8 cellular contexts compared by ENCODE assay signal in the genomic region with DNA sequence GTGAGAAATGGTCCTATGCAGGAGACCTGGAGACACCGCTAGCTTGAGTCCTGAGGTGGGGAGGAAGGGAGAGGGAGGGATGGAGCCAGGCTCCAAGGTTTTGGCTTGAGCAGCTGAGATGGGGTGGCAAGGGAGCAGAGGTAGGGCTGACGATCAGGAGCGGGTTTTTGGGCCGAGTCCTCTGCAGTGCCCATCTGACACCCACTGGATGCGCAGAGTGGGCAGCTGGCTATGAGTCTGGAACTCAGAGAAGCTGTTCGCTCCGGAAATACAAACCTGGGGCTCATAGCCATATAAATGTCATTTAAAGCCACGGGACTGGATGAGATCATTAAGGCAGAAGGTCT. TPM values are rescaled to one million over a fixed set of nuclear protein-coding genes. Genes with fewer than 3 reads are reported as not detected.
DNase-seq lines count a peak whose midpoint lies in the region; ATAC-seq, FAIRE-seq and TF ChIP-seq lines count a peak whose summit lies in the region.

No MANE protein-coding gene starts in this region.

- H3K27ac Mint-ChIP-seq in Caco-2 (ENCODE audit: unreplicated experiment): peak overlapping the region; percentile 43
- peak overlapping the region; percentile 84 for H3K27ac Mint-ChIP-seq in osteocyte (ENCODE audit: unreplicated experiment)

- H3K27ac ChIP-seq in OCI-LY3 (ENCODE audit: low read length) (no peak overlapping the region), endothelial cell of umbilical vein (ENCODE audit: insufficient read depth, low read depth, low read length) (peak overlapping the region; percentile 37)

- H3K9me3 ChIP-seq in Caco-2: no peaks in the 10 kb centered on the region
- H3K9me3 ChIP-seq in OCI-LY3 (ENCODE audit: insufficient read depth, low read length): no peaks in the 10 kb centered on the region
- H3K9me3 ChIP-seq in endothelial cell of umbilical vein (replicated peaks; ENCODE audit: control insufficient read depth, insufficient read depth, low read length): no peaks in the 10 kb centered on the region

- H3K4me3 ChIP-seq in Caco-2 (ENCODE audit: low read depth, low read length) (peak overlapping the region; percentile 23), OCI-LY3 (ENCODE audit: low read length) (peak overlapping the region; percentile 96), endothelial cell of umbilical vein (replicated peaks in 1 of 3; ENCODE audit: insufficient read depth in 1 of 3, low read depth in 1 of 3, low read length in 3 of 3) (peak overlapping the region in 2 of 3 experiments; percentile 27 to 29)

- intact Hi-C loops in Caco-2 (cut with micrococcal nuclease; ENCODE audit: unreplicated experiment): loop anchor here (2.0 to 5.0 kb wide), 2 partner anchors 15 to 371 kb away; a partner anchor contains a TSS
- intact Hi-C loops in endothelial cell of umbilical vein (cut with micrococcal nuclease): loop anchor here (1.0 kb wide), 2 partner anchors 20 to 87 kb away; a partner anchor contains a TSS

- peak overlapping the region; percentile 94 for H3K4me2 ChIP-seq in OCI-LY3 (ENCODE audit: low read length)
- H3K4me2 ChIP-seq in endothelial cell of umbilical vein (ENCODE audit: insufficient read depth, low read length): peak overlapping the region; percentile 73

- H3K36me3 ChIP-seq in Caco-2 (ENCODE audit: control insufficient read depth, insufficient read depth, low read length) (no peaks in the 10 kb centered on the region), OCI-LY3 (replicated peaks; ENCODE audit: low read depth, low read length) (no peaks in the 10 kb centered on the region), endothelial cell of umbilical vein (ENCODE audit: control insufficient read depth in 2 of 2, extremely low read depth in 1 of 2, insufficient read depth in 2 of 2, low read length in 2 of 2) (peaks cover 0 to 4% of the 10 kb centered on the region in 2 experiments)

- no peaks in the 10 kb centered on the region for H3K27me3 Mint-ChIP-seq in Caco-2 (ENCODE audit: insufficient read depth, unreplicated experiment)
- no peaks in the 10 kb centered on the region for H3K27me3 Mint-ChIP-seq in osteocyte (ENCODE audit: unreplicated experiment)

- H3K4me1 ChIP-seq in Caco-2: peaks cover 9% of the 10 kb centered on the region; the same call in 1 of the 2 replicates
- H3K4me1 ChIP-seq in OCI-LY3 (ENCODE audit: low read length): peaks cover 28% of the 10 kb centered on the region
- H3K4me1 ChIP-seq in endothelial cell of umbilical vein (ENCODE audit: control insufficient read depth, extremely low read depth, insufficient read depth, low read length): peaks cover 24% of the 10 kb centered on the region

- no peak for FAIRE-seq in endothelial cell of umbilical vein (lab: Jason Lieb, UNC)

- TF ChIP-seq POLR2A in endothelial cell of umbilical vein (IDR thresholded peaks at IDR 0.05; ENCODE audit: low read depth, low read length): no peak

- DNase-seq in Caco-2: no peak
- no peak for DNase-seq in endothelial cell of umbilical vein (ENCODE audit: low read depth, low spot score)
- DNase-seq in osteocyte (ENCODE audit: extremely low spot score, unreplicated experiment): no peak
- DNase-seq in UCSD-AML1 (lab: John Stamatoyannopoulos, UW; ENCODE audit: unreplicated experiment): no peak
- DNase-seq in kidney glomerular epithelial cell (lab: John Stamatoyannopoulos, UW): no peak
- no peak for DNase-seq in NCI-H345 treated with DMSO at 0.1 percent for 48 hours (lab: John Stamatoyannopoulos, UW; ENCODE audit: unreplicated experiment)

- no peaks in the 10 kb centered on the region for H3K9me1 ChIP-seq in endothelial cell of umbilical vein (replicated peaks; ENCODE audit: control insufficient read depth, extremely low read depth, insufficient read depth, low read length)

- POLR2A ChIA-PET in Caco-2 (lab: Charles Lee): interaction anchor here (0.6 to 1.4 kb wide), 7 partner anchors 15 to 393 kb away, joined by 4 to 15 read pairs (median 5); a partner anchor contains a TSS
- POLR2A ChIA-PET in endothelial cell of umbilical vein (lab: Charles Lee): interaction anchor here (0.8 to 2.0 kb wide), 8 partner anchors 9 to 87 kb away, joined by 3 to 8 read pairs (median 4); a partner anchor contains a TSS

- H3K9ac ChIP-seq in OCI-LY3 (ENCODE audit: low read length) (peak overlapping the region; percentile 58), endothelial cell of umbilical vein (replicated peaks; ENCODE audit: extremely low read depth, insufficient read depth, low read length) (peak overlapping the region; percentile 50)

- dilution Hi-C loops in endothelial cell of umbilical vein (cut with MboI; ENCODE audit: extremely low pct_ligation_motif_present, low sequenced_read_pairs): no loop called here

- BruUV-seq in Caco-2 (replicated peaks; lab: Mats Ljungman, UMichigan) (no TSS peak), endothelial cell of umbilical vein (replicated peaks; lab: Mats Ljungman, UMichigan) (TSS peak; percentile 18)

- ATAC-seq in HG02981 (IDR thresholded peaks at IDR 0.05; ENCODE audit: unreplicated experiment): no peak

- peaks cover 14% of the 10 kb centered on the region; the same call in 1 of the 2 replicates for H3K79me2 ChIP-seq in OCI-LY3 (ENCODE audit: low read length)
- H3K79me2 ChIP-seq in endothelial cell of umbilical vein (ENCODE audit: control insufficient read depth, insufficient read depth, low read length): peaks cover 40% of the 10 kb centered on the region

- H3K9me3 Mint-ChIP-seq in Caco-2 (ENCODE audit: unreplicated experiment) (no peaks in the 10 kb centered on the region), osteocyte (ENCODE audit: unreplicated experiment) (no peaks in the 10 kb centered on the region)

- H3K4me1 Mint-ChIP-seq in Caco-2 (ENCODE audit: low read depth, unreplicated experiment) (peaks cover 13% of the 10 kb centered on the region), osteocyte (ENCODE audit: unreplicated experiment) (peaks cover 37% of the 10 kb centered on the region)

- H3K36me3 Mint-ChIP-seq in Caco-2 (ENCODE audit: insufficient read depth, unreplicated experiment) (peaks cover 28% of the 10 kb centered on the region), osteocyte (ENCODE audit: unreplicated experiment) (no peaks in the 10 kb centered on the region)

- H2AFZ ChIP-seq in OCI-LY3 (ENCODE audit: low read depth, low read length): peak overlapping the region; percentile 86
- peak overlapping the region; percentile 61 for H2AFZ ChIP-seq in endothelial cell of umbilical vein (ENCODE audit: low read depth, low read length)

- H4K20me1 ChIP-seq in OCI-LY3 (ENCODE audit: insufficient read depth, low read length) (peaks cover 13% of the 10 kb centered on the region; the same call in 1 of the 2 replicates), endothelial cell of umbilical vein (replicated peaks; ENCODE audit: control insufficient read depth, extremely low read depth, insufficient read depth, low read length) (no peaks in the 10 kb centered on the region)

- no peak for TF ChIP-seq CTCF in Caco-2 (IDR thresholded peaks at IDR 0.05; ENCODE audit: insufficient read depth in 1 of 2, low read depth in 1 of 2, low read length in 1 of 2, severe bottlenecking in 1 of 2, unreplicated experiment in 1 of 2)
- no peak for TF ChIP-seq CTCF in OCI-LY3 (IDR thresholded peaks at IDR 0.05; ENCODE audit: low read depth, low read length)
- TF ChIP-seq CTCF in endothelial cell of umbilical vein (IDR thresholded peaks at IDR 0.05; ENCODE audit: extremely low read depth in 1 of 2, insufficient read depth in 1 of 2, low read depth in 1 of 2, low read length in 2 of 2): no peak
- TF ChIP-seq CTCF in osteocyte (IDR thresholded peaks at IDR 0.05): no peak

- H3K27me3 ChIP-seq in Caco-2 (replicated peaks; ENCODE audit: control insufficient read depth, insufficient read depth, low read length): no peaks in the 10 kb centered on the region
- H3K27me3 ChIP-seq in OCI-LY3 (ENCODE audit: low read depth, low read length): no peaks in the 10 kb centered on the region
- no peaks in the 10 kb centered on the region for H3K27me3 ChIP-seq in endothelial cell of umbilical vein (ENCODE audit: control insufficient read depth in 2 of 2, insufficient read depth in 2 of 2, low read length in 2 of 2)

- H3K4me3 Mint-ChIP-seq in Caco-2 (ENCODE audit: unreplicated experiment) (peak overlapping the region; percentile 78), osteocyte (ENCODE audit: unreplicated experiment) (peak overlapping the region; percentile 84)

- CTCF ChIA-PET in Caco-2 (lab: Charles Lee): interaction anchor here (0.7 to 1.6 kb wide), 4 partner anchors 20 to 149 kb away, joined by 3 to 6 read pairs (median 4); a partner anchor contains a TSS
- CTCF ChIA-PET in endothelial cell of umbilical vein (lab: Charles Lee): interaction anchor here (0.8 to 3.6 kb wide), 12 partner anchors 9 to 104 kb away, joined by 3 to 24 read pairs (median 5); no protein-coding TSS in a partner anchor

TF ChIP-seq in endothelial cell of umbilical vein, 7 proteins besides CTCF, POLR2A, EP300 and RAD21 (continues in another document):
- TF ChIP-seq EZH2 (IDR thresholded peaks at IDR 0.05; ENCODE audit: borderline replicate concordance, low read depth, low read length, severe bottlenecking) (no peak), JUN (IDR thresholded peaks at IDR 0.05; ENCODE audit: borderline replicate concordance, insufficient read depth, insufficient read length, low read depth) (no peak), GATA2 (IDR thresholded peaks at IDR 0.05; ENCODE audit: insufficient read depth, insufficient read length, low read depth, low read length) (no peak), POLR2AphosphoS5 (IDR thresholded peaks at IDR 0.05; ENCODE audit: insufficient read depth, low read depth, low read length) (no peak)

RNA-seq across cellular contexts. Expression of a gene that starts 0.5 kb away (rescaled TPM):
- total RNA-seq in Caco-2 (2022): 6.8 and 9.0 TPM in 2 replicates
- total RNA-seq in endothelial cell of umbilical vein: 59.5 and 61.2 TPM in 2 replicates
- 29.0 and 30.5 TPM in 2 replicates for polyA plus RNA-seq in endothelial cell of umbilical vein
- 30.6 and 35.8 TPM in 2 replicates for polyA plus RNA-seq in endothelial cell of umbilical vein (2011; cell fraction: cytosol; rRNA removed)
- 23.2 and 24.2 TPM in 2 replicates for polyA plus RNA-seq in endothelial cell of umbilical vein (2011; cell fraction: nucleus; rRNA removed)
- 43.3 and 46.8 TPM in 2 replicates for polyA plus RNA-seq in endothelial cell of umbilical vein (2012)
- 16.2 and 18.6 TPM in 2 replicates for polyA minus RNA-seq in endothelial cell of umbilical vein
- polyA minus RNA-seq in endothelial cell of umbilical vein (2011; cell fraction: cytosol; rRNA and poly(A)+ RNA removed): 6.8 TPM
- polyA minus RNA-seq in endothelial cell of umbilical vein (2011; cell fraction: nucleus; rRNA and poly(A)+ RNA removed): 10.8 and 23.0 TPM in 2 replicates
- total RNA-seq in osteocyte: 9.9 and 17.0 TPM in 2 replicates

RNA-seq across cellular contexts. Expression of a gene that starts 19.7 kb away (rescaled TPM):
- total RNA-seq in Caco-2 (2022): 18.7 and 19.2 TPM in 2 replicates
- total RNA-seq in endothelial cell of umbilical vein: 10.3 and 11.1 TPM in 2 replicates
- 6.6 and 9.9 TPM in 2 replicates for polyA plus RNA-seq in endothelial cell of umbilical vein
- 1.8 and 3.7 TPM in 2 replicates for polyA plus RNA-seq in endothelial cell of umbilical vein (2011; cell fraction: cytosol; rRNA removed)
- 62.1 and 69.2 TPM in 2 replicates for polyA plus RNA-seq in endothelial cell of umbilical vein (2011; cell fraction: nucleus; rRNA removed)
- 2.9 and 4.7 TPM in 2 replicates for polyA plus RNA-seq in endothelial cell of umbilical vein (2012)
- 16.0 and 17.4 TPM in 2 replicates for polyA minus RNA-seq in endothelial cell of umbilical vein
- 7.0 TPM for polyA minus RNA-seq in endothelial cell of umbilical vein (2011; cell fraction: cytosol; rRNA and poly(A)+ RNA removed)
- polyA minus RNA-seq in endothelial cell of umbilical vein (2011; cell fraction: nucleus; rRNA and poly(A)+ RNA removed): 19.5 and 21.1 TPM in 2 replicates
- total RNA-seq in osteocyte: 41.6 and 48.8 TPM in 2 replicates

Comparison
In these comparisons a context has a peak if more than half of its experiments do, and no peak if none do; other contexts are left out.
1. H3K4me3 ChIP-seq: peak in every context shown above with its lines; median percentile 96 in OCI-LY3; 28 in endothelial cell of umbilical vein; 23 in Caco-2.